11 cellular contexts compared by ENCODE assay signal in the genomic region with DNA sequence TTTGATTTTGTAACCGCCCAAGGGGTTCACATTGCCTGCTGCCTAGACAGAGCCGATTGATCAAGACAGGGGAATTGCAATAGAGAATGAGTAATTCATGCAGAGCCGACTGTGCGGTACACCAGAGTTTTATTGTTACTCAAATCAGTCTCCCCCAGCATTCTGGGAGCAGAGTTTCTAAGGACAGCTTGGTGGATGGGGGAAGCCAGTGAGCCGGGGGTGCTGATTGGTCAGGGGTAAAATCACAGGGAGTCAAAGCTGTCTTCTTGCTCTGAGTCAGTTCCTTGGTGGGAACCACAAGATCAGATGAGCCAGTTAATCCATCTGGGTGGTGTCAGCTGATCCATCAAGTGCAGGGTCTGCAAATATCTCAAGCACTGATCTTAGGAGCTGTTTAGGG.
DNase-seq lines count a peak whose midpoint lies in the region; ATAC-seq, FAIRE-seq and TF ChIP-seq lines count a peak whose summit lies in the region.
"Had no signal": no experiment of that assay in that cellular context is flagged by ENCODE, and none has a peak within 500 bp of the region (broad histone marks: within the 10 kb centered on the region; RNA-seq: fewer than 3 reads in every experiment).

No MANE protein-coding gene starts in this region.

- H3K36me3 ChIP-seq in smooth muscle cell (ENCODE audit: low read depth) (no peaks in the 10 kb centered on the region), esophagus muscularis mucosa (no peaks in the 10 kb centered on the region)
- H3K36me3 ChIP-seq: spleen had no signal

- no peaks in the 10 kb centered on the region for H4K20me1 ChIP-seq in smooth muscle cell (ENCODE audit: low read depth)

- peak; percentile 20 for DNase-seq in RCC 7860 (ENCODE audit: low spot score)
- DNase-seq in activated naive CD8-positive, alpha-beta T cell treated with anti-CD3 and anti-CD28 coated beads, Interleukin-2, amount 50 U/mL, for 24 hours, result peak; percentile 59
- no peak for DNase-seq in smooth muscle cell (lab: John Stamatoyannopoulos, UW; ENCODE audit: unreplicated experiment)
- no peak for DNase-seq in esophagus muscularis mucosa (ENCODE audit: extremely low spot score)
- DNase-seq in NCI-H748 (lab: John Stamatoyannopoulos, UW; ENCODE audit: unreplicated experiment), result no peak
- no peak for DNase-seq in NCI-H2196 (lab: John Stamatoyannopoulos, UW; ENCODE audit: unreplicated experiment)
- DNase-seq: spleen had no signal

- peak overlapping the region; percentile 40 for H3K27ac Mint-ChIP-seq in activated naive CD8-positive, alpha-beta T cell treated with anti-CD3 and anti-CD28 coated beads, Interleukin-2, amount 50 U/mL, for 24 hours

- H3K27ac ChIP-seq in smooth muscle cell (ENCODE audit: low read depth) (peak overlapping the region; percentile 67), esophagus muscularis mucosa (replicated peaks in 1 of 4) (no peak overlapping the region)
- H3K27ac ChIP-seq: spleen had no signal

- no peak overlapping the region for H3K9ac ChIP-seq in smooth muscle cell (ENCODE audit: low read depth)

- peaks cover 6% of the 10 kb centered on the region for H3K9me3 Mint-ChIP-seq in activated naive CD8-positive, alpha-beta T cell treated with anti-CD3 and anti-CD28 coated beads, Interleukin-2, amount 50 U/mL, for 24 hours

- ATAC-seq in GM18502 (IDR thresholded peaks at IDR 0.05; ENCODE audit: poor library complexity, unreplicated experiment) (peak; percentile 67), HG02884 (IDR thresholded peaks at IDR 0.05; ENCODE audit: unreplicated experiment) (no peak)
- peak; percentile 98 for ATAC-seq in activated naive CD8-positive, alpha-beta T cell treated with anti-CD3 and anti-CD28 coated beads, Interleukin-2, amount 50 U/mL, for 24 hours

- 49% methylated on average over 5 of the region's 5 CpGs for whole genome bisulfite sequencing in smooth muscle cell (ENCODE audit: low lambda C conversion rate)
- 99% methylated on average over 5 of the region's 5 CpGs for WGBS in esophagus muscularis mucosa

- no peaks in the 10 kb centered on the region for H3K27me3 Mint-ChIP-seq in activated naive CD8-positive, alpha-beta T cell treated with anti-CD3 and anti-CD28 coated beads, Interleukin-2, amount 50 U/mL, for 24 hours

- no peaks in the 10 kb centered on the region for H3F3A ChIP-seq in smooth muscle cell (ENCODE audit: low read depth)

- H3K4me1 Mint-ChIP-seq in activated naive CD8-positive, alpha-beta T cell treated with anti-CD3 and anti-CD28 coated beads, Interleukin-2, amount 50 U/mL, for 24 hours, result peaks cover 15% of the 10 kb centered on the region

- no peaks in the 10 kb centered on the region for H3K79me2 ChIP-seq in smooth muscle cell (ENCODE audit: low read depth)

- FAIRE-seq in RCC 7860 (lab: Jason Lieb, UNC), result no peak
- FAIRE-seq: TTC549, urothelium cell line had no signal

- H3K4me3 ChIP-seq in smooth muscle cell, result no peak overlapping the region
- no peak overlapping the region for H3K4me3 ChIP-seq in esophagus muscularis mucosa
- H3K4me3 ChIP-seq: spleen had no signal

- peak overlapping the region; percentile 8 for H2AFZ ChIP-seq in smooth muscle cell (ENCODE audit: low read depth)

- no peak overlapping the region for H3K4me2 ChIP-seq in smooth muscle cell

- no peak overlapping the region for H3K4me3 Mint-ChIP-seq in activated naive CD8-positive, alpha-beta T cell treated with anti-CD3 and anti-CD28 coated beads, Interleukin-2, amount 50 U/mL, for 24 hours

- H3K4me1 ChIP-seq in smooth muscle cell (ENCODE audit: low read depth), result peaks cover 6% of the 10 kb centered on the region
- H3K4me1 ChIP-seq in esophagus muscularis mucosa, result no peaks in the 10 kb centered on the region
- H3K4me1 ChIP-seq: spleen had no signal

- H3K9me3 ChIP-seq in smooth muscle cell (replicated peaks; ENCODE audit: low read depth), result peaks cover 4% of the 10 kb centered on the region
- peaks cover 0 to 16% (median 0%) of the 10 kb centered on the region in 4 donors for H3K9me3 ChIP-seq in esophagus muscularis mucosa

- intact Hi-C loops in esophagus muscularis mucosa (cut with DNase I), result no loop called here

- TF ChIP-seq EP300 in esophagus muscularis mucosa (IDR thresholded peaks at IDR 0.05), result no peak

- peaks cover 5% of the 10 kb centered on the region for H3K36me3 Mint-ChIP-seq in activated naive CD8-positive, alpha-beta T cell treated with anti-CD3 and anti-CD28 coated beads, Interleukin-2, amount 50 U/mL, for 24 hours (ENCODE audit: low read depth)

- TF ChIP-seq CTCF in smooth muscle cell (IDR thresholded peaks at IDR 0.05; ENCODE audit: borderline replicate concordance, insufficient read depth, poor library complexity, severe bottlenecking) (no peak), esophagus muscularis mucosa (IDR thresholded peaks at IDR 0.05) (no peak)

- no peaks in the 10 kb centered on the region for H3K27me3 ChIP-seq in smooth muscle cell (ENCODE audit: low read depth)
- H3K27me3 ChIP-seq in esophagus muscularis mucosa, result no peaks in the 10 kb centered on the region
- H3K27me3 ChIP-seq: spleen had no signal

- no peak for TF ChIP-seq POLR2A in esophagus muscularis mucosa (IDR thresholded peaks at IDR 0.05; ENCODE audit: low read depth)

Comparison
In these comparisons a context has a peak if more than half of its experiments do, and no peak if none do; other contexts are left out.
1. DNase-seq: peak in RCC 7860 (single experiment) and activated naive CD8-positive, alpha-beta T cell treated with anti-CD3 and anti-CD28 coated beads, Interleukin-2, amount 50 U/mL, for 24 hours (single experiment); none in smooth muscle cell (single experiment), esophagus muscularis mucosa (single experiment), NCI-H748 (single experiment) and NCI-H2196 (single experiment).